In genomic region chr13:84139561-84140158, GRCh38 we compare ENCODE assay signal across 15 cellular contexts.
"Had no signal": no experiment of that assay in that cellular context is flagged by ENCODE, and none has a peak within 500 bp of the region (broad histone marks: within the 10 kb centered on the region; RNA-seq: fewer than 3 reads in every experiment).

No MANE protein-coding gene starts in this region.

- H3K27ac ChIP-seq: breast epithelium, pancreas had no signal

- H3K36me3 Mint-ChIP-seq: activated CD8-positive, alpha-beta memory T cell treated with anti-CD3 and anti-CD28 coated beads, Interleukin-2, amount 10 ng/mL, durations not matched to agents 7 days and 5 days; activated naive CD8-positive, alpha-beta T cell had no signal

- H3K4me1 Mint-ChIP-seq: endodermal cell had no signal

- DNase-seq: activated CD4-positive, alpha-beta T cell treated with anti-CD3 and anti-CD28 coated beads, Interleukin-2, amount 50 U/mL, for 1 hour; activated CD8-positive, alpha-beta memory T cell treated with anti-CD3 and anti-CD28 coated beads, Interleukin-2, amount 10 ng/mL, durations not matched to agents 7 days and 5 days; activated gamma-delta T cell; activated T-cell treated with anti-CD3 and anti-CD28 coated beads, Interleukin-2, amount 50 U/mL, for 48 hours; endodermal cell; hypothalamus; left colon; pancreas; retina; stimulated activated CD4-positive, alpha-beta T cell treated with anti-CD3 and anti-CD28 coated beads, Interleukin-15, amount 100 ng/mL, for 24 hours; stimulated activated CD4-positive, alpha-beta T cell treated with anti-CD3 and anti-CD28 coated beads, Interleukin-4, amount 100 ng/mL, for 24 hours had no signal

- H3K36me3 ChIP-seq: breast epithelium, pancreas had no signal

- H3K4me1 ChIP-seq: breast epithelium, pancreas had no signal

- H3K27me3 ChIP-seq: breast epithelium, pancreas had no signal

- FAIRE-seq: pancreas had no signal

- H3K9me3 Mint-ChIP-seq: endodermal cell; T-helper 1 cell treated with Interleukin-12 subunit alpha and Interleukin-12 subunit beta and Interleukin-4 antibody, amounts not matched to agents 30 μg/mL and 1 μg/mL, for 36 hours had no signal

- H3K27me3 Mint-ChIP-seq: activated CD8-positive, alpha-beta memory T cell treated with anti-CD3 and anti-CD28 coated beads, Interleukin-2, amount 10 ng/mL, durations not matched to agents 7 days and 5 days; activated naive CD8-positive, alpha-beta T cell; stimulated activated naive CD8-positive, alpha-beta T cell treated with anti-CD3 and anti-CD28 coated beads, Interleukin-15, Interleukin-2, amounts not matched to agents 100 ng/mL and 50 ng/mL, for 24 hours had no signal

- H3K4me3 Mint-ChIP-seq: activated CD8-positive, alpha-beta memory T cell treated with anti-CD3 and anti-CD28 coated beads, Interleukin-2, amount 10 ng/mL, durations not matched to agents 7 days and 5 days; activated naive CD8-positive, alpha-beta T cell; endodermal cell; stimulated activated naive CD8-positive, alpha-beta T cell treated with anti-CD3 and anti-CD28 coated beads, Interleukin-15, Interleukin-2, amounts not matched to agents 100 ng/mL and 50 ng/mL, for 24 hours; T-helper 1 cell treated with Interleukin-12 subunit alpha and Interleukin-12 subunit beta and Interleukin-4 antibody, amounts not matched to agents 30 μg/mL and 1 μg/mL, for 36 hours had no signal

- H3K4me3 ChIP-seq: breast epithelium, pancreas had no signal

- H3K27ac Mint-ChIP-seq: activated CD8-positive, alpha-beta memory T cell treated with anti-CD3 and anti-CD28 coated beads, Interleukin-2, amount 10 ng/mL, durations not matched to agents 7 days and 5 days; activated naive CD8-positive, alpha-beta T cell; endodermal cell; stimulated activated naive CD8-positive, alpha-beta T cell treated with anti-CD3 and anti-CD28 coated beads, Interleukin-15, Interleukin-2, amounts not matched to agents 100 ng/mL and 50 ng/mL, for 24 hours; T-helper 1 cell treated with Interleukin-12 subunit alpha and Interleukin-12 subunit beta and Interleukin-4 antibody, amounts not matched to agents 30 μg/mL and 1 μg/mL, for 36 hours had no signal

- H3K9me3 ChIP-seq: breast epithelium, pancreas had no signal
